ENCODE assay signal across 10 cellular contexts in genomic region chr7:124033093-124033806, GRCh38. TPM values are rescaled to one million over a fixed set of nuclear protein-coding genes. Genes with fewer than 3 reads are reported as not detected.
DNase-seq lines count a peak whose midpoint lies in the region; ATAC-seq, FAIRE-seq and TF ChIP-seq lines count a peak whose summit lies in the region.
"Had no signal": no experiment of that assay in that cellular context is flagged by ENCODE, and none has a peak within 500 bp of the region (broad histone marks: within the 10 kb centered on the region; RNA-seq: fewer than 3 reads in every experiment).

No MANE protein-coding gene starts in this region.

- H3K27me3 Mint-ChIP-seq in natural killer cell (ENCODE audit: low read depth in 2 of 2), result peaks cover 23 to 59% of the 10 kb centered on the region in 2 donors

- H3K36me3 Mint-ChIP-seq in natural killer cell, result no peaks in the 10 kb centered on the region

- 6% methylated on average over 20 of the region's 71 CpGs; no CpG with 5 or more reads in 1 of the 2 experiments for WGBS in H1 (ENCODE audit: extremely low coverage in 1 of 2, insufficient coverage in 1 of 2, insufficient read length in 1 of 2, insufficient replicate concordance in 2 of 2, low coverage in 1 of 2, low lambda C conversion rate in 2 of 2, missing lambda C conversion rate in 1 of 2), 2 experiments

- no peak overlapping the region for H2BK5ac ChIP-seq in H1 (ENCODE audit: low read depth, low read length)

- H3K18ac ChIP-seq in H1 (ENCODE audit: extremely low read depth, low read length), result peak overlapping the region; percentile 11; the same call in 1 of the 2 replicates

- POLR2A ChIA-PET in H1 (lab: Charles Lee; ENCODE audit: partially characterized antibody), result interaction anchor here (0.9 kb wide), 1 partner anchor 12 kb away, joined by 4 read pairs; no protein-coding TSS in a partner anchor

- H4K20me1 ChIP-seq in MM.1S (ENCODE audit: insufficient read depth, low read length) (no peaks in the 10 kb centered on the region), H1 (replicated peaks in 1 of 2; ENCODE audit: control insufficient read depth in 1 of 2, insufficient read depth in 2 of 2, low read length in 2 of 2) (no peaks in the 10 kb centered on the region)

- H2AFZ ChIP-seq in MM.1S (ENCODE audit: low read length) (peak overlapping the region; percentile 49), H1 (ENCODE audit: low read length) (no peak overlapping the region; the same call in 1 of the 2 replicates)

- no peak overlapping the region for H2AK5ac ChIP-seq in H1 (ENCODE audit: low read depth, low read length)

- H3K9me3 ChIP-seq in MM.1S (replicated peaks; ENCODE audit: insufficient read depth, low read length) (no peaks in the 10 kb centered on the region), H1 (ENCODE audit: insufficient read depth in 2 of 2, low read depth in 1 of 2, low read length in 1 of 2) (no peaks in the 10 kb centered on the region), vagina (no peaks in the 10 kb centered on the region)

- no peak for TF ChIP-seq EP300 in H1 (IDR thresholded peaks at IDR 0.05; ENCODE audit: borderline replicate concordance in 1 of 2, low read depth in 2 of 2, low read length in 2 of 2)

- H3K4me3 Mint-ChIP-seq in natural killer cell, result no peak overlapping the region

- no peak overlapping the region for H2BK20ac ChIP-seq in H1 (ENCODE audit: low read length)

- H3K4me3 ChIP-seq in MM.1S (ENCODE audit: low read length) (peak overlapping the region; percentile 47), H1 (ENCODE audit: extremely low read depth in 1 of 4, insufficient read depth in 2 of 4, low read depth in 3 of 4, low read length in 4 of 4) (peak overlapping the region; percentile 49 to 68 (median 56)), vagina (peak overlapping the region; percentile 41 to 49)

- no peak overlapping the region for H2BK15ac ChIP-seq in H1 (ENCODE audit: low read length)

- no peak overlapping the region for H3K4ac ChIP-seq in H1 (replicated peaks; ENCODE audit: insufficient read length, low read depth, low read length)

- no peak overlapping the region for H4K91ac ChIP-seq in H1 (replicated peaks; ENCODE audit: insufficient read length, low read length)

- H3K4me2 ChIP-seq in MM.1S (ENCODE audit: low read depth, low read length), result peak overlapping the region; percentile 61; the same call in 1 of the 2 replicates
- H3K4me2 ChIP-seq in H1 (ENCODE audit: insufficient read depth in 1 of 2, low read depth in 2 of 2, low read length in 2 of 2), result peak overlapping the region; percentile 89 to 99

- peaks cover 2 to 3% of the 10 kb centered on the region in 2 donors for H3K9me3 Mint-ChIP-seq in natural killer cell

- no peak for FAIRE-seq in H1 (lab: Jason Lieb, UNC)

- CTCF ChIA-PET in H1 (lab: Charles Lee; ENCODE audit: partially characterized antibody), result interaction anchor here (0.5 to 1.7 kb wide), 3 partner anchors 10 to 25 kb away, joined by 3 to 5 read pairs (median 4); no protein-coding TSS in a partner anchor

- no peaks in the 10 kb centered on the region for H3K79me1 ChIP-seq in H1 (ENCODE audit: low read depth, low read length)

- no peaks in the 10 kb centered on the region for H3K27me3 ChIP-seq in MM.1S (replicated peaks; ENCODE audit: insufficient read depth, low read length)
- peaks cover 0 to 31% (median 12%) of the 10 kb centered on the region in 4 experiments; a peak in 6 of 7 replicates for H3K27me3 ChIP-seq in H1 (replicated peaks in 1 of 4; ENCODE audit: control insufficient read depth in 3 of 4, extremely low read depth in 1 of 4, insufficient read depth in 3 of 4, low read length in 3 of 4)
- H3K27me3 ChIP-seq in vagina, result no peaks in the 10 kb centered on the region

- intact Hi-C loops in vagina (cut with DNase I), result no loop called here
- intact Hi-C loops in natural killer cell (cut with micrococcal nuclease), result no loop called here

- H3K14ac ChIP-seq in H1 (ENCODE audit: insufficient read length), result no peak overlapping the region

- H3K4me1 ChIP-seq in MM.1S (ENCODE audit: low read length) (no peaks in the 10 kb centered on the region), H1 (replicated peaks in 1 of 4; ENCODE audit: control insufficient read depth in 3 of 4, insufficient read depth in 4 of 4, low read length in 3 of 4) (peaks cover 2 to 9% (median 5%) of the 10 kb centered on the region in 4 experiments; a peak in 6 of 7 replicates), vagina (peaks cover 17% of the 10 kb centered on the region)

- no peak for TF ChIP-seq RAD21 in H1 (IDR thresholded peaks at IDR 0.05 in 1 of 2, conservative IDR thresholded peaks at IDR 0.05 in 1 of 2; ENCODE audit: low read depth in 2 of 2, low read length in 2 of 2)

- ATAC-seq in GM19035 (IDR thresholded peaks at IDR 0.05; ENCODE audit: unreplicated experiment) (peak; percentile 44), GM19452 (IDR thresholded peaks at IDR 0.05; ENCODE audit: unreplicated experiment) (no peak), natural killer cell (no peak)

- TF ChIP-seq POLR2A in H1 (IDR thresholded peaks at IDR 0.05; ENCODE audit: control extremely low read depth in 1 of 2, low read depth in 2 of 2, low read length in 2 of 2) (no peak), vagina (IDR thresholded peaks at IDR 0.05) (no peak)

- no peak overlapping the region for H2BK120ac ChIP-seq in H1 (replicated peaks; ENCODE audit: low read depth, low read length)

- no peaks in the 10 kb centered on the region for H3K9me2 ChIP-seq in MM.1S (replicated peaks; ENCODE audit: insufficient read depth, low read length)

- peak overlapping the region; percentile 80; the same call in 1 of the 2 replicates for H4K8ac ChIP-seq in H1 (ENCODE audit: extremely low read depth, insufficient read depth, low read length)

- H3K36me3 ChIP-seq in MM.1S (replicated peaks; ENCODE audit: insufficient read depth, low read length), result no peaks in the 10 kb centered on the region
- H3K36me3 ChIP-seq in H1 (ENCODE audit: control insufficient read depth in 2 of 4, insufficient read depth in 4 of 4, low read length in 3 of 4), result no peaks in the 10 kb centered on the region
- H3K36me3 ChIP-seq in vagina, result no peaks in the 10 kb centered on the region

- peaks cover 10% of the 10 kb centered on the region; the same call in 1 of the 2 replicates for H3K23me2 ChIP-seq in H1 (ENCODE audit: low read depth, low read length)

- H3K56ac ChIP-seq in H1 (replicated peaks; ENCODE audit: insufficient read length, low read depth, low read length), result no peak overlapping the region

- H3K27ac ChIP-seq in MM.1S (ENCODE audit: low read length) (no peak overlapping the region), H1 (ENCODE audit: low read depth, low read length) (no peak overlapping the region), vagina (no peak overlapping the region)
- H3K27ac ChIP-seq: epithelial cell of prostate had no signal

- H4K5ac ChIP-seq in H1 (ENCODE audit: insufficient read length, low read depth, low read length), result no peak overlapping the region

- no peak overlapping the region for H3K23ac ChIP-seq in H1 (ENCODE audit: insufficient read length)

- H3F3A ChIP-seq in MM.1S (ENCODE audit: insufficient read depth, low read length), result no peaks in the 10 kb centered on the region

- TF ChIP-seq CTCF in MM.1S (IDR thresholded peaks at IDR 0.05; ENCODE audit: low read length), result no peak
- TF ChIP-seq CTCF in H1 (IDR thresholded peaks at IDR 0.05; ENCODE audit: control extremely low read depth in 1 of 3, insufficient read depth in 1 of 3, low read depth in 1 of 3, low read length in 3 of 3), result no peak
- no peak for TF ChIP-seq CTCF in vagina (IDR thresholded peaks at IDR 0.05)
- TF ChIP-seq CTCF in natural killer cell (IDR thresholded peaks at IDR 0.05), result no peak

- no peak overlapping the region for H3K27ac Mint-ChIP-seq in natural killer cell

- no peak overlapping the region; the same call in 1 of the 2 replicates for H3K9ac ChIP-seq in MM.1S (ENCODE audit: low read length)
- H3K9ac ChIP-seq in H1 (replicated peaks in 1 of 4; ENCODE audit: extremely low read depth in 1 of 4, low read depth in 3 of 4, low read length in 3 of 4), result no peak overlapping the region; a peak in 1 of 7 replicates

- DNase-seq in MM.1S, result peak; percentile 28
- peak in 1 of 2 experiments; percentile 74 for DNase-seq in H1 (ENCODE audit: low read depth in 1 of 2, low spot score in 2 of 2)
- DNase-seq in midbrain (lab: John Stamatoyannopoulos, UW), result peak; percentile 91
- no peak for DNase-seq in vagina (ENCODE audit: extremely low spot score in 2 of 2)
- no peak for DNase-seq in NOMO-1 treated with dmso at 0.1 percent for 144 hours (lab: John Stamatoyannopoulos, UW; ENCODE audit: unreplicated experiment)
- DNase-seq in natural killer cell, result no peak

- H3K4me1 Mint-ChIP-seq in natural killer cell, result peaks cover 0 to 5% of the 10 kb centered on the region in 2 donors

- H3K79me2 ChIP-seq in MM.1S (ENCODE audit: low read length) (no peaks in the 10 kb centered on the region), H1 (ENCODE audit: control insufficient read depth in 1 of 2, insufficient read depth in 2 of 2, low read length in 2 of 2) (no peaks in the 10 kb centered on the region)

- no peak overlapping the region for H2BK12ac ChIP-seq in H1 (ENCODE audit: low read depth, low read length)

TF ChIP-seq in H1, 55 proteins besides CTCF, POLR2A, EP300 and RAD21 (continues in another document):
- peak; percentile 41 for TF ChIP-seq KDM4A (IDR thresholded peaks at IDR 0.05; ENCODE audit: low read depth, low read length, severe bottlenecking)
- no peak for TF ChIP-seq TAF1 (IDR thresholded peaks at IDR 0.05; ENCODE audit: low read depth, low read length)
- TF ChIP-seq TAF7 (optimal IDR thresholded peaks at IDR 0.05; ENCODE audit: borderline replicate concordance, low read depth, low read length), result no peak
- peak; percentile 73 for TF ChIP-seq MAX (IDR thresholded peaks at IDR 0.05)
- TF ChIP-seq SAP30 (IDR thresholded peaks at IDR 0.05; ENCODE audit: insufficient read depth, insufficient replicate concordance, low read length), result no peak
- no peak for TF ChIP-seq YY1 (IDR thresholded peaks at IDR 0.05; ENCODE audit: low read depth, low read length)
- no peak for TF ChIP-seq MAFK (IDR thresholded peaks at IDR 0.05; ENCODE audit: low read depth, low read length)

RNA-seq across cellular contexts. Expression of gene TMEM229A, which starts 0.4 kb away (rescaled TPM):
- total RNA-seq in H1 (2021; fragmentation: NEBNext Ultra II Directional; extraction: Animal tissue kit (Norgen Biotek cat#: 25700)), result 0.54 and 0.75 TPM in 2 replicates
- polyA plus RNA-seq in H1 (2011; rRNA removed), result 0.31 and 0.33 TPM in 2 replicates
- polyA plus RNA-seq in H1 (2011; cell fraction: cytosol; rRNA removed), result 0.39 TPM
- 0.19 TPM for polyA plus RNA-seq in H1 (2011; cell fraction: nucleus; rRNA removed)
- 0.22 to 0.58 TPM (median 0.40 TPM) in 4 replicates for polyA plus RNA-seq in H1 (2012, experiment 1 of 2)
- 0.38 TPM for polyA plus RNA-seq in H1 (2012, experiment 2 of 2)
- polyA plus RNA-seq in H1 (2013, experiment 1 of 2), result 0.75 TPM
- polyA plus RNA-seq in H1 (2013, experiment 2 of 2), result 0.61 TPM
- polyA minus RNA-seq in H1 (2011; rRNA and poly(A)+ RNA removed), result 0.29 TPM in 1 of 2 replicates, not detected in the other
- not detected for polyA minus RNA-seq in H1 (2011; cell fraction: cytosol; rRNA and poly(A)+ RNA removed)
- 0.90 TPM for polyA minus RNA-seq in H1 (2011; cell fraction: nucleus; rRNA and poly(A)+ RNA removed)
- total RNA-seq in vagina (not detected), natural killer cell (not detected)
- total RNA-seq: HT1080 had no signal

Comparison
In these comparisons a context has a peak if more than half of its experiments do, and no peak if none do; other contexts are left out.
1. DNase-seq: peak in MM.1S (single experiment) and midbrain (single experiment); none in vagina (0 of 2), NOMO-1 treated with dmso at 0.1 percent for 144 hours (single experiment) and natural killer cell (single experiment).
2. Peak in every context shown above with its lines, with median percentiles within 50 percentile points of each other: H3K4me3 ChIP-seq.